8 cellular contexts compared by ENCODE assay signal in genomic region chr7:32495298-32496051, GRCh38. TPM values are rescaled to one million over a fixed set of nuclear protein-coding genes. Genes with fewer than 3 reads are reported as not detected.
A peak's percentile ranks its signal among the peaks of the same experiment; 100 is the strongest.
DNase-seq lines count a peak whose midpoint lies in the region; ATAC-seq, FAIRE-seq and TF ChIP-seq lines count a peak whose summit lies in the region.

AVL9 (plus strand) TSS chr7:32495489; CDS start chr7:32495710, 221 bp downstream.

- ATAC-seq in HG02973 (IDR thresholded peaks at IDR 0.05; ENCODE audit: unreplicated experiment) (peak; percentile 95), right cardiac atrium (peak; percentile 99 to 100)

- H3K27ac ChIP-seq in ascending aorta (peak within 1 kb of the TSS; percentile 98 to 99), right cardiac atrium (ENCODE audit: low read length) (peak within 1 kb of the TSS; percentile 81), uterus (peak within 1 kb of the TSS; percentile 88 to 97)

- H3K4me1 ChIP-seq in ascending aorta (peaks cover 7 to 12% of the 10 kb centered on the region in 2 donors), right cardiac atrium (ENCODE audit: control insufficient read depth, insufficient read depth, low read length) (no peaks in the 10 kb centered on the region), uterus (peaks cover 0 to 5% of the 10 kb centered on the region in 2 donors)

- TF ChIP-seq CTCF in ascending aorta (IDR thresholded peaks at IDR 0.05) (no peak), uterus (IDR thresholded peaks at IDR 0.05) (peak in 1 of 4 experiments; percentile 20)

- intact Hi-C loops in ascending aorta (cut with DNase I) (loop anchor here (1.0 to 10.0 kb wide), 5 partner anchors 69 to 634 kb away; partner anchors contain the start of genes BBS9, FKBP9 and KBTBD2), right cardiac atrium (cut with DNase I) (no loop called here), uterus (cut with DNase I; ENCODE audit: low total_unique reads) (no loop called here)

- H3K27me3 ChIP-seq in ascending aorta, result no peaks in the 10 kb centered on the region
- no peaks in the 10 kb centered on the region for H3K27me3 ChIP-seq in right cardiac atrium (ENCODE audit: control insufficient read depth, insufficient read depth)
- no peaks in the 10 kb centered on the region for H3K27me3 ChIP-seq in uterus

- H3K9me3 Mint-ChIP-seq in T-helper 2 cell treated with Interferon-gamma antibody and Interleukin-4, amounts not matched to agents 5 μg/mL and 100 μg/mL, for 36 hours, result no peaks in the 10 kb centered on the region

- peaks cover 22% of the 10 kb centered on the region for H3K36me3 Mint-ChIP-seq in T-helper 2 cell treated with Interferon-gamma antibody and Interleukin-4, amounts not matched to agents 5 μg/mL and 100 μg/mL, for 36 hours (ENCODE audit: low read depth)

- FAIRE-seq in GM18507 (lab: Jason Lieb, UNC), result peak; percentile 94

- H3K4me3 Mint-ChIP-seq in T-helper 2 cell treated with Interferon-gamma antibody and Interleukin-4, amounts not matched to agents 5 μg/mL and 100 μg/mL, for 36 hours, result peak within 1 kb of the TSS; percentile 100

- WGBS in right cardiac atrium, result under 1% methylated on average over 67 of the region's 67 CpGs

- no peaks in the 10 kb centered on the region for H3K36me3 ChIP-seq in ascending aorta
- no peaks in the 10 kb centered on the region for H3K36me3 ChIP-seq in uterus

- peaks cover 21% of the 10 kb centered on the region for H3K4me1 Mint-ChIP-seq in T-helper 2 cell treated with Interferon-gamma antibody and Interleukin-4, amounts not matched to agents 5 μg/mL and 100 μg/mL, for 36 hours (ENCODE audit: low read depth)

- H3K27ac Mint-ChIP-seq in T-helper 2 cell treated with Interferon-gamma antibody and Interleukin-4, amounts not matched to agents 5 μg/mL and 100 μg/mL, for 36 hours, result peak within 1 kb of the TSS; percentile 98

- no peaks in the 10 kb centered on the region for H3K9me3 ChIP-seq in ascending aorta
- no peaks in the 10 kb centered on the region for H3K9me3 ChIP-seq in right cardiac atrium (ENCODE audit: control insufficient read depth, low read length)
- H3K9me3 ChIP-seq in uterus, result no peaks in the 10 kb centered on the region

- DNase-seq in GM18507 (ENCODE audit: extremely low spot score, insufficient read length, low read depth) (peak; percentile 85), NCI-H1930 (lab: John Stamatoyannopoulos, UW) (peak; percentile 89 to 92), ascending aorta (ENCODE audit: low spot score in 2 of 2) (peak; percentile 96 to 99), right cardiac atrium (peak; percentile 99 to 100 (median 99)), putamen (ENCODE audit: low spot score) (peak; percentile 98), uterus (peak; percentile 97 to 98)
- peak; percentile 98 for DNase-seq in T-helper 2 cell treated with Interferon-gamma antibody and Interleukin-4, amounts not matched to agents 5 μg/mL and 100 μg/mL, for 36 hours (ENCODE audit: low spot score)

- H3K4me3 ChIP-seq in ascending aorta (peak within 1 kb of the TSS; percentile 82 to 97), right cardiac atrium (ENCODE audit: low read length) (peak within 1 kb of the TSS; percentile 73), uterus (peak within 1 kb of the TSS; percentile 93 to 94)

- peak; percentile 51 to 89 for TF ChIP-seq POLR2A in uterus (IDR thresholded peaks at IDR 0.05)

- H3K27me3 Mint-ChIP-seq in T-helper 2 cell treated with Interferon-gamma antibody and Interleukin-4, amounts not matched to agents 5 μg/mL and 100 μg/mL, for 36 hours (ENCODE audit: low read depth), result no peaks in the 10 kb centered on the region

RNA-seq across cellular contexts. Expression of gene AVL9, which starts in this region (rescaled TPM):
- 78.3 TPM for total RNA-seq in ascending aorta
- total RNA-seq in right cardiac atrium, result 10 to 100 TPM; 15.5 to 19.5 (median 15.5) TPM
- 6.1 TPM for polyA plus RNA-seq in right cardiac atrium
- 10 to 100 TPM; 34.7 to 50.0 (median 38.5) TPM for total RNA-seq in uterus

Comparison
In these comparisons a context has a peak if more than half of its experiments do, and no peak if none do; other contexts are left out.
1. Peak in every context shown above with its lines: DNase-seq, ATAC-seq, H3K4me3 ChIP-seq and H3K27ac ChIP-seq.